8 cellular contexts compared by ENCODE assay signal in the genomic region with DNA sequence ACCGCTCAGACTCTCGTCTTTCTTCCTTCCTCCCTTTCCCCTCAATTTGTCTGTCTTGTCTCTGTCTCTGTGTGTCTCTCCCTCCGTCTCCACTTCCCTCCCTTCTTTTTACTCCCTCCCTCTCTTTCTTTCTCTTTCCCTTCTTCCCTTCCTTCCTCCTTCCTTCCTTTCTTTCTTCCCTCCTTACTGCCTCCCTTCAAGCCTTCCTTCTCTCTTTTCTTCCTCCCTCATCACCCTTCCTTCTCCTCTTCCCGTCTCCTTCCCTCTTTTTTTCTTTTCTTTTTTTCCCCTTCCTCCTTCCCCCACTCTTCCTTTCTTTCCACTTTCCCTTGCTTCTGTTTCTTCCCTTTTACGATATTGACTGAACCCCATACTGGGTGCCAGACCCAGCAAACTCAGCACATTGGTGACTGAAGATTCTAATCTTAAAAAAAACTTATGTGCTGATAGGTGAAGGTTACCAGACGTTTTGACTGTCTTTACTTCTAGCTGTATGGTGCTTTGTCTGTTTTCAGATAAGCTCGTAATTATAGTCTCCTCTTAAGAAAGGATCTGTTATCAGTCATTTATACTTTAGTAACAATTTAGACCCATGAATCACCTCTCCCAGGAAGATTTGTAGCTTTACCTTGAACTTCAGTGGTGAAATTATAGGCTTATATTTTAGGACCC. TPM values are rescaled to one million over a fixed set of nuclear protein-coding genes. Genes with fewer than 3 reads are reported as not detected.
A peak's percentile ranks its signal among the peaks of the same experiment; 100 is the strongest.
DNase-seq lines count a peak whose midpoint lies in the region; ATAC-seq, FAIRE-seq and TF ChIP-seq lines count a peak whose summit lies in the region.

No MANE protein-coding gene starts in this region.

- H3K27ac ChIP-seq in OCI-LY3 (ENCODE audit: low read length) = no peak overlapping the region
- no peak overlapping the region for H3K27ac ChIP-seq in endodermal cell (ENCODE audit: low read depth, low read length)
- H3K27ac ChIP-seq in rectal smooth muscle tissue (ENCODE audit: low read depth, low read length) = peak overlapping the region; percentile 57

- H2AFZ ChIP-seq in OCI-LY3 (ENCODE audit: low read depth, low read length) = peak overlapping the region; percentile 79

- peak overlapping the region; percentile 76 for H3K4me3 ChIP-seq in OCI-LY3 (ENCODE audit: low read length)
- peak overlapping the region; percentile 82 for H3K4me3 ChIP-seq in endodermal cell (ENCODE audit: low read length)
- peak overlapping the region; percentile 75 for H3K4me3 ChIP-seq in rectal smooth muscle tissue (ENCODE audit: low read length)

- peaks cover 40% of the 10 kb centered on the region for H3K79me2 ChIP-seq in OCI-LY3 (ENCODE audit: low read length)

- no peaks in the 10 kb centered on the region for H3K27me3 Mint-ChIP-seq in endodermal cell (ENCODE audit: insufficient read depth)

- peaks cover 18% of the 10 kb centered on the region for H3K36me3 ChIP-seq in OCI-LY3 (replicated peaks; ENCODE audit: low read depth, low read length)
- H3K36me3 ChIP-seq in endodermal cell (ENCODE audit: control insufficient read depth, insufficient read depth, low read length) = peaks cover 30% of the 10 kb centered on the region
- peaks cover 2% of the 10 kb centered on the region for H3K36me3 ChIP-seq in rectal smooth muscle tissue (ENCODE audit: control insufficient read depth, insufficient read depth, low read length)

- H3K4me1 Mint-ChIP-seq in endodermal cell = peaks cover 35% of the 10 kb centered on the region

- H3K9ac ChIP-seq in OCI-LY3 (ENCODE audit: low read length) (peak overlapping the region; percentile 39; the same call in 1 of the 2 replicates), endodermal cell (ENCODE audit: extremely low read depth, low read length, poor library complexity, severe bottlenecking) (no peak overlapping the region), rectal smooth muscle tissue (ENCODE audit: low read length) (no peak overlapping the region)

- DNase-seq in GM12892 (ENCODE audit: insufficient read length) (no peak), endodermal cell (no peak), kidney glomerular epithelial cell (lab: John Stamatoyannopoulos, UW) (no peak), NCI-H187 treated with DMSO at 0.1 percent for 48 hours (lab: John Stamatoyannopoulos, UW) (no peak)

- 15 to 25% methylated on average over 5 to 6 of the region's 7 CpGs for WGBS in endodermal cell (ENCODE audit: insufficient coverage in 1 of 2, insufficient read length in 1 of 2), 2 experiments

- FAIRE-seq in GM12892 (lab: Jason Lieb, UNC) = peak; percentile 61

- peak overlapping the region; percentile 77 for H3K4me2 ChIP-seq in OCI-LY3 (ENCODE audit: low read length)

- H3K9me3 ChIP-seq in OCI-LY3 (ENCODE audit: insufficient read depth, low read length) = no peaks in the 10 kb centered on the region
- H3K9me3 ChIP-seq in endodermal cell (ENCODE audit: control insufficient read depth, low read length) = peaks cover 8% of the 10 kb centered on the region

- H3K27ac Mint-ChIP-seq in endodermal cell = no peak overlapping the region

- H4K20me1 ChIP-seq in OCI-LY3 (ENCODE audit: insufficient read depth, low read length) = peaks cover 7% of the 10 kb centered on the region; the same call in 1 of the 2 replicates

- H3K27me3 ChIP-seq in OCI-LY3 (ENCODE audit: low read depth, low read length) = no peaks in the 10 kb centered on the region
- H3K27me3 ChIP-seq in endodermal cell (ENCODE audit: control insufficient read depth, insufficient read depth, low read length, poor library complexity, severe bottlenecking) = no peaks in the 10 kb centered on the region
- no peaks in the 10 kb centered on the region for H3K27me3 ChIP-seq in rectal smooth muscle tissue (ENCODE audit: control insufficient read depth, insufficient read depth, low read length)

- TF ChIP-seq CTCF in OCI-LY3 (IDR thresholded peaks at IDR 0.05; ENCODE audit: low read depth, low read length) (no peak), endodermal cell (conservative IDR thresholded peaks at IDR 0.05) (no peak)

- peaks cover 23% of the 10 kb centered on the region for H3K4me1 ChIP-seq in OCI-LY3 (ENCODE audit: low read length)
- peaks cover 4% of the 10 kb centered on the region for H3K4me1 ChIP-seq in endodermal cell (ENCODE audit: control insufficient read depth, insufficient read depth, low read length)
- peaks cover 20% of the 10 kb centered on the region for H3K4me1 ChIP-seq in rectal smooth muscle tissue (ENCODE audit: control insufficient read depth, insufficient read depth, low read length)

- H3K9me3 Mint-ChIP-seq in endodermal cell = peaks cover 3% of the 10 kb centered on the region

- no peak for ATAC-seq in HG03565 (IDR thresholded peaks at IDR 0.05; ENCODE audit: unreplicated experiment)
- no peak for ATAC-seq in HG03521 (IDR thresholded peaks at IDR 0.05; ENCODE audit: unreplicated experiment)

- TF ChIP-seq POLR2A in GM12892 (IDR thresholded peaks at IDR 0.05; ENCODE audit: low read depth, low read length) = no peak

- peaks cover 22% of the 10 kb centered on the region for H3K36me3 Mint-ChIP-seq in endodermal cell (ENCODE audit: low read depth)

- H3K4me3 Mint-ChIP-seq in endodermal cell = peak overlapping the region; percentile 76

RNA-seq across cellular contexts. Expression of a gene that starts 0.5 kb away (rescaled TPM):
- polyA plus RNA-seq in GM12892 (2012; ENCODE audit: missing spikeins) = 57.2 TPM
- 100 to 1,000 TPM; 125 to 163 TPM for total RNA-seq in endodermal cell
- polyA plus RNA-seq in endodermal cell (2013, experiment 1 of 2) = 124 TPM
- polyA plus RNA-seq in endodermal cell (2013, experiment 2 of 2) = 114 TPM
